In the genomic region with DNA sequence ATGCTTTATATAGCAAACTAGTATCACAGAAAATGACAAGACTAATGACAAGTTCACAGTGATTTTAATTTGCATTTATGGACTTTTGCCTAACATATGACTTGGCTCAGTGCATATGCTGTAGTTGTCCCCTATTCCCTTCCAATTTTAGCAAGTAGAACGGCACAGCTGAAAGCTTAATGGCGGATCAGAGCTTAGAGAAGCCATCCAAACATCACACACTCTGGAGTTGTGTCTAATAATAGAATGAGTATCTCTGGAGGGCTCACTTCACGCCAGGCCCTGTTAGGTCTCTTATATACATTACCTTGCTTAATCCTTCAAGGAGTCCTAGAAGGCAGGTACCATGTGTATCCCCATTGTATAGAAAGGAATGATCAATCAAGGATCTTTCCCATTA, we compare ENCODE assay signal across 16 cellular contexts. TPM values are rescaled to one million over a fixed set of nuclear protein-coding genes. Genes with fewer than 3 reads are reported as not detected.
DNase-seq lines count a peak whose midpoint lies in the region; ATAC-seq and TF ChIP-seq lines count a peak whose summit lies in the region.
"Had no signal": no experiment of that assay in that cellular context is flagged by ENCODE, and none has a peak within 500 bp of the region (broad histone marks: within the 10 kb centered on the region; RNA-seq: fewer than 3 reads in every experiment).

No MANE protein-coding gene starts in this region.

- no peak for TF ChIP-seq EP300 in esophagus muscularis mucosa (IDR thresholded peaks at IDR 0.05)

- H3K36me3 ChIP-seq in vagina (peaks cover 0 to 52% of the 10 kb centered on the region in 2 donors), esophagus muscularis mucosa (peaks cover 14 to 71% (median 49%) of the 10 kb centered on the region in 4 donors)

- ATAC-seq in Right ventricle myocardium inferior (peak; percentile 88), right cardiac atrium (peak; percentile 77 to 86)
- ATAC-seq: GM23338, HCT116 had no signal

- 43% methylated on average over 3 of the region's 3 CpGs for WGBS in right cardiac atrium
- 86% methylated on average over 3 of the region's 3 CpGs for WGBS in esophagus muscularis mucosa

- TF ChIP-seq CTCF in dorsolateral prefrontal cortex (IDR thresholded peaks at IDR 0.05 in 54 of 56, conservative IDR thresholded peaks at IDR 0.05 in 2 of 56; ENCODE audit: low read depth in 1 of 56, partially characterized antibody in 56 of 56), result no peak
- TF ChIP-seq CTCF in vagina (IDR thresholded peaks at IDR 0.05), result no peak
- no peak for TF ChIP-seq CTCF in esophagus muscularis mucosa (IDR thresholded peaks at IDR 0.05)

- no peak overlapping the region for H3K4me3 ChIP-seq in dorsolateral prefrontal cortex
- no peak overlapping the region for H3K4me3 ChIP-seq in right cardiac atrium (ENCODE audit: low read length)
- H3K4me3 ChIP-seq in vagina, result no peak overlapping the region
- H3K4me3 ChIP-seq in esophagus muscularis mucosa, result no peak overlapping the region
- H3K4me3 ChIP-seq: GM23338 had no signal

- no peaks in the 10 kb centered on the region for H3K27me3 ChIP-seq in dorsolateral prefrontal cortex
- H3K27me3 ChIP-seq in right cardiac atrium (ENCODE audit: control insufficient read depth, insufficient read depth), result no peaks in the 10 kb centered on the region
- H3K27me3 ChIP-seq in vagina, result no peaks in the 10 kb centered on the region
- H3K27me3 ChIP-seq in esophagus muscularis mucosa, result no peaks in the 10 kb centered on the region

- H3K9me3 ChIP-seq in right cardiac atrium (ENCODE audit: control insufficient read depth, low read length) (no peaks in the 10 kb centered on the region), vagina (no peaks in the 10 kb centered on the region), esophagus muscularis mucosa (no peaks in the 10 kb centered on the region)

- peak overlapping the region in 35 of 59 donors; percentile 0 to 71 (median 31) for H3K27ac ChIP-seq in dorsolateral prefrontal cortex
- H3K27ac ChIP-seq in right cardiac atrium (ENCODE audit: low read length), result no peak overlapping the region
- H3K27ac ChIP-seq in vagina, result no peak overlapping the region
- H3K27ac ChIP-seq in esophagus muscularis mucosa (replicated peaks in 1 of 4), result no peak overlapping the region

- intact Hi-C loops in Right ventricle myocardium inferior (cut with DNase I), result no loop called here
- intact Hi-C loops in cardiac septum (cut with DNase I), result no loop called here
- intact Hi-C loops in dorsolateral prefrontal cortex (cut with DNase I), result no loop called here
- intact Hi-C loops in right cardiac atrium (cut with DNase I), result no loop called here
- intact Hi-C loops in vagina (cut with DNase I), result no loop called here
- intact Hi-C loops in esophagus muscularis mucosa (cut with DNase I), result no loop called here
- intact Hi-C loops in posterior vena cava (cut with DNase I), result no loop called here

- TF ChIP-seq POLR2A in vagina (IDR thresholded peaks at IDR 0.05), result no peak
- no peak for TF ChIP-seq POLR2A in esophagus muscularis mucosa (IDR thresholded peaks at IDR 0.05; ENCODE audit: low read depth)

- H3K4me1 ChIP-seq in right cardiac atrium (ENCODE audit: control insufficient read depth, insufficient read depth, low read length) (no peaks in the 10 kb centered on the region), vagina (peaks cover 8% of the 10 kb centered on the region), esophagus muscularis mucosa (peaks cover 0 to under 1% (median 0%) of the 10 kb centered on the region in 4 donors)

- no peak for DNase-seq in Right ventricle myocardium inferior (ENCODE audit: missing footprints)
- no peak for DNase-seq in cardiac septum (ENCODE audit: low spot score)
- no peak for DNase-seq in dorsolateral prefrontal cortex
- DNase-seq in right cardiac atrium, result no peak
- no peak for DNase-seq in vagina (ENCODE audit: extremely low spot score in 2 of 2)
- DNase-seq in esophagus muscularis mucosa (ENCODE audit: extremely low spot score), result no peak
- DNase-seq in posterior vena cava (ENCODE audit: low spot score), result no peak
- DNase-seq: ACHN; AML-193; NCI-H2029; NCI-H2171 treated with DMSO at 0.1 percent for 48 hours; NCI-H446 treated with DMSO at 0.1 percent for 48 hours; NK-92 treated with Interleukin-12 subunit alpha and Interleukin-12 subunit beta, amount 100 ng/mL, for 24 hours had no signal

RNA-seq across cellular contexts. Expression of a gene that starts 13.3 kb away (rescaled TPM):
- 86.8 TPM for total RNA-seq in Right ventricle myocardium inferior
- total RNA-seq in cardiac septum, result 77.7 TPM
- 100 to 1,000 TPM in 2 of 120 experiments, 10 to 100 TPM in 118; 43.6 to 104 (median 72.6) TPM for total RNA-seq in dorsolateral prefrontal cortex
- 100 to 1,000 TPM; 102 to 114 (median 110) TPM for total RNA-seq in right cardiac atrium
- 92.2 TPM for polyA plus RNA-seq in right cardiac atrium
- total RNA-seq in vagina, result 124 TPM
- total RNA-seq in esophagus muscularis mucosa, result 100 to 1,000 TPM in 2 of 4 donors, 10 to 100 TPM in 2; 52.3 to 144 (median 103) TPM
- total RNA-seq in posterior vena cava, result 100 to 1,000 TPM; 104 to 110 TPM

RNA-seq across cellular contexts. Expression of a gene that starts 31.1 kb away (rescaled TPM):
- total RNA-seq in Right ventricle myocardium inferior (4.7 TPM), cardiac septum (4.7 TPM), dorsolateral prefrontal cortex (1 to 10 TPM in 117 of 120 experiments, under 1 TPM in 3; 0.73 to 10.0 (median 3.9) TPM), right cardiac atrium (1 to 10 TPM; 3.5 to 8.1 (median 7.1) TPM), vagina (6.6 TPM), esophagus muscularis mucosa (1 to 10 TPM in 2 of 4 donors, under 1 TPM in 2; 0.65 to 4.8 (median 1.0) TPM), posterior vena cava (1 to 10 TPM; 1.4 to 3.4 TPM)
- 10.4 TPM for polyA plus RNA-seq in right cardiac atrium
- polyA plus RNA-seq: IgD-negative memory B cell had no signal

Comparison
In these comparisons a context has a peak if more than half of its experiments do, and no peak if none do; other contexts are left out.
1. H3K27ac ChIP-seq: peak in dorsolateral prefrontal cortex (35 of 59); none in right cardiac atrium (single experiment), vagina (single experiment) and esophagus muscularis mucosa (0 of 4).